11 cellular contexts compared by ENCODE assay signal in genomic region chr1:10989920-10990520, GRCh38. TPM values are rescaled to one million over a fixed set of nuclear protein-coding genes. Genes with fewer than 3 reads are reported as not detected.
"Had no signal": no experiment of that assay in that cellular context is flagged by ENCODE, and none has a peak within 500 bp of the region (broad histone marks: within the 10 kb centered on the region; RNA-seq: fewer than 3 reads in every experiment).

No MANE protein-coding gene starts in this region.

RNA-seq across cellular contexts. Expression of gene MASP2, which starts 57.0 kb away (rescaled TPM):
- total RNA-seq: activated B cell treated with CpG ODN at 0.5 μM for 24 hours; activated CD8-positive, alpha-beta T cell treated with anti-CD3 and anti-CD28 coated beads for 36 hours; breast epithelium; esophagus mucosa; left ventricle myocardium inferior; lung; osteocyte; posterior vena cava; temporal lobe; tibial nerve; ureter had no signal
